8 cellular contexts compared by ENCODE assay signal in the genomic region with DNA sequence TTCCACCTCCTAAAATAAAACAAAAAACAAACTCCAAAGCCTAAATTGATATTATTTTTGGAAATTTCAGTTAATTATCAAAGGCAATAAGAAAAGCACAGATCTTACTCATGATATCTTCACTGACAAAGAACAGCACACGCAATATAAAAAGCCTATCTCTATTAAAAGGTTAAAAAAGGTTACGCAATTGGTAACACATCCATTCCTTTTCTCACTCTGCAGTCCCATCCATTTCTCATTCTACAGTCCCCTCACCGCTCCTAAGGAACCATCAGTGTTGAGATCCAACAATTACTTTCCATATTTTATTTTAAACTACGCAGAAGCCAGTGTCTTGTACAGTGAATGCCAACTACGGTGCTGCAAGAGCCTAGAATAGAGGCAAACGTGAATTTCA. TPM values are rescaled to one million over a fixed set of nuclear protein-coding genes. Genes with fewer than 3 reads are reported as not detected.
A peak's percentile ranks its signal among the peaks of the same experiment; 100 is the strongest.
DNase-seq lines count a peak whose midpoint lies in the region; ATAC-seq and TF ChIP-seq lines count a peak whose summit lies in the region.

No MANE protein-coding gene starts in this region.

- intact Hi-C loops in gastrocnemius medialis (cut with DNase I; ENCODE audit: low total_unique reads) = loop anchor here (1.0 kb wide), 1 partner anchor 608 kb away; a partner anchor contains a TSS

- H3K4me1 ChIP-seq in SJCRH30 = 0 out of 2 replicates have a peak, but pooled peaks cover 6% of the 10 kb centered on the region
- peaks cover 3% of the 10 kb centered on the region for H3K4me1 ChIP-seq in fibroblast of lung (ENCODE audit: control insufficient read depth, extremely low read depth, insufficient read depth, low read length)
- peaks cover 22 to 23% of the 10 kb centered on the region in 2 donors for H3K4me1 ChIP-seq in gastrocnemius medialis

- in situ Hi-C loops in gastrocnemius medialis (cut with MboI; ENCODE audit: low sequenced_read_pairs in 4 of 4) = loop anchor here (25.0 kb wide), 3 partner anchors 605 to 1305 kb away; a partner anchor contains a TSS

- H3K27me3 ChIP-seq in SJCRH30 (no peaks in the 10 kb centered on the region), fibroblast of lung (ENCODE audit: control insufficient read depth, insufficient read depth, low read length) (no peaks in the 10 kb centered on the region), gastrocnemius medialis (no peaks in the 10 kb centered on the region)

- H3K36me3 ChIP-seq in SJCRH30 (peaks cover 25% of the 10 kb centered on the region), fibroblast of lung (ENCODE audit: control insufficient read depth, insufficient read depth, low read length) (peaks cover 2% of the 10 kb centered on the region), gastrocnemius medialis (peaks cover 0 to 29% of the 10 kb centered on the region in 2 donors)

- H3K4me2 ChIP-seq in fibroblast of lung (ENCODE audit: extremely low read depth, insufficient read depth, low read length) = peak overlapping the region; percentile 88

- no peak for DNase-seq in GM12865 (ENCODE audit: low read depth)
- no peak for DNase-seq in SJCRH30
- DNase-seq in fibroblast of lung (ENCODE audit: low read depth in 2 of 2) = no peak
- DNase-seq in gastrocnemius medialis = no peak
- no peak for DNase-seq in A172 (ENCODE audit: low spot score)

- peaks cover 4% of the 10 kb centered on the region for H4K20me1 ChIP-seq in fibroblast of lung (ENCODE audit: control insufficient read depth, extremely low read depth, insufficient read depth, low read length)

- H3K27ac ChIP-seq in SJCRH30 (no peak overlapping the region), fibroblast of lung (ENCODE audit: insufficient read depth, low read length) (no peak overlapping the region), gastrocnemius medialis (no peak overlapping the region)

- no peak for TF ChIP-seq CTCF in GM12865 (IDR thresholded peaks at IDR 0.05; ENCODE audit: insufficient read depth, low read depth, low read length, missing control alignments)
- no peak for TF ChIP-seq CTCF in fibroblast of lung (conservative IDR thresholded peaks at IDR 0.05 in 1 of 2, IDR thresholded peaks at IDR 0.05 in 1 of 2; ENCODE audit: low read depth in 1 of 2, low read length in 2 of 2)
- TF ChIP-seq CTCF in gastrocnemius medialis (IDR thresholded peaks at IDR 0.05 in 4 of 5, conservative IDR thresholded peaks at IDR 0.05 in 1 of 5) = no peak

- peaks cover 55% of the 10 kb centered on the region for H3K79me2 ChIP-seq in fibroblast of lung (ENCODE audit: control insufficient read depth, insufficient read depth, low read length)

- H3K9ac ChIP-seq in fibroblast of lung (ENCODE audit: insufficient read depth, low read length) = no peak overlapping the region

- H3K4me3 ChIP-seq in GM12865 (ENCODE audit: low read depth, low read length) = peak overlapping the region; percentile 79
- peak overlapping the region; percentile 92 for H3K4me3 ChIP-seq in SJCRH30
- H3K4me3 ChIP-seq in fibroblast of lung (replicated peaks in 1 of 4; ENCODE audit: control extremely low read depth in 1 of 4, insufficient read depth in 1 of 4, low read depth in 3 of 4, low read length in 4 of 4) = peak overlapping the region; percentile 75 to 95 (median 94)
- peak overlapping the region; percentile 86 to 100 (median 93) for H3K4me3 ChIP-seq in gastrocnemius medialis

- H3K9me3 ChIP-seq in SJCRH30 (replicated peaks) = no peaks in the 10 kb centered on the region
- H3K9me3 ChIP-seq in fibroblast of lung (ENCODE audit: control insufficient read depth, insufficient read depth, low read depth, low read length) = no peaks in the 10 kb centered on the region
- no peaks in the 10 kb centered on the region for H3K9me3 ChIP-seq in gastrocnemius medialis

- H2AFZ ChIP-seq in fibroblast of lung (ENCODE audit: low read length) = no peak overlapping the region

- no peak for TF ChIP-seq POLR2A in gastrocnemius medialis (IDR thresholded peaks at IDR 0.05)

- no peak for ATAC-seq in gastrocnemius medialis
- ATAC-seq in HG03521 (IDR thresholded peaks at IDR 0.05; ENCODE audit: unreplicated experiment) = no peak
- ATAC-seq in GM19455 (IDR thresholded peaks at IDR 0.05; ENCODE audit: unreplicated experiment) = no peak
- ATAC-seq in GM21515 (IDR thresholded peaks at IDR 0.05; ENCODE audit: unreplicated experiment) = no peak

RNA-seq across cellular contexts. Expression of a gene that starts 1.3 kb away (rescaled TPM):
- 340 and 359 TPM in 2 replicates for total RNA-seq in SJCRH30 (2014; rRNA removed; shearing (Covaris generic))
- 143 and 192 TPM in 2 replicates for total RNA-seq in fibroblast of lung
- polyA plus RNA-seq in fibroblast of lung = 514 and 623 TPM in 2 replicates
- 421 and 488 TPM in 2 replicates for polyA plus RNA-seq in fibroblast of lung (2012)
- 2.5 TPM in 1 of 2 replicates, not detected in the other for polyA minus RNA-seq in fibroblast of lung (ENCODE audit: low replicate concordance)
- 100 to 1,000 TPM; 133 to 292 (median 165) TPM for total RNA-seq in gastrocnemius medialis
- 1,744 and 2,526 TPM in 2 replicates for total RNA-seq in A172 (2014; rRNA removed; shearing (Covaris generic))
